In the genomic region with DNA sequence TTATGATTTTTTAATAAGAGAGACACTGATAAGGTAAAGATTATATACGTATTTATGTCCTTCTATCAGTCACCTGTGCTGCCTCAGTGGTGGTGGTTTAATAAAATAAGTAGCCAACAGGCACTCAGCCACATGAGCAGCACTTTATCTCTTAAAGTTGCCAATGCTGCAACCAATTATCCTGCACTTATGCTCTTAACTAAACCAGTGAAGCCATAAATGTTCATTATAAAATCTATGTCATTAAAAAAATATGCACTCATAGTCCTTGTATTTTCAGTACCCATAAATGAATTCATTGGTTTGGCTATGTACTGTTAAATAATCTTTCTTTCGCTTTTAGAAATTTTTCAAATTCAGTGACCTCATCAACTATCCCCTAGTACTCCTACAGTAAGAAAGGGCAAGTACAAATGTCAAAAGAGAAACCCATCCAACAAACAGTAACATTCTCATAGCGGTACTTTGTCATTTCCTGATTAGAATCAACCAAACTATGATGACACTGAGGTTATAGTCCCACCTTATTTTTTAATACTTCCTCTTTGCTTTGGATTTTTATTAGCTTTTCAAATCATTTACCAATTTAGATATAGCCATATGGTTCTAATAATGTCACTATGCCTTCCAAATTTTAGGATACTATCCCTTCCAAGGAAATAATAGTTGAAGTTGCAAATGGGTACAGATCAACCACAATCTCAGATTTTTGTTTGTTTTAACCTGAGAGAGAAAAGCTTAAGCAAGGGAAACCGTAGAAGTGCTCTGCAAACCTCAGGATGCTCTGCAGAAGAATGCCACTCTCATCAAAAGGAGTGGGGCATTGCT, we compare ENCODE assay signal across 11 cellular contexts.
DNase-seq lines count a peak whose midpoint lies in the region; ATAC-seq, FAIRE-seq and TF ChIP-seq lines count a peak whose summit lies in the region.
"Had no signal": no experiment of that assay in that cellular context is flagged by ENCODE, and none has a peak within 500 bp of the region (broad histone marks: within the 10 kb centered on the region; RNA-seq: fewer than 3 reads in every experiment).

No MANE protein-coding gene starts in this region.

- FAIRE-seq in GM12892 (lab: Jason Lieb, UNC), result peak; percentile 50

- peak; percentile 97 for ATAC-seq in GM19351 (IDR thresholded peaks at IDR 0.05; ENCODE audit: unreplicated experiment)
- peak; percentile 69 for ATAC-seq in HG03159 (IDR thresholded peaks at IDR 0.05; ENCODE audit: unreplicated experiment)

- TF ChIP-seq POLR2A in GM12892 (IDR thresholded peaks at IDR 0.05; ENCODE audit: low read depth, low read length) (no peak), tibial nerve (IDR thresholded peaks at IDR 0.05) (no peak)

- H3K36me3 ChIP-seq in effector memory CD4-positive, alpha-beta T cell (ENCODE audit: control insufficient read depth, insufficient read depth, low read length), result peaks cover 6% of the 10 kb centered on the region
- peaks cover 0 to 5% (median 0%) of the 10 kb centered on the region in 3 donors for H3K36me3 ChIP-seq in tibial nerve
- H3K36me3 ChIP-seq: neutrophil had no signal

- 54% methylated on average over 4 of the region's 4 CpGs for WGBS in tibial nerve, 2 donors

- no peak for TF ChIP-seq CTCF in tibial nerve (IDR thresholded peaks at IDR 0.05)

- peak overlapping the region; percentile 65 for H3K27ac ChIP-seq in effector memory CD4-positive, alpha-beta T cell (ENCODE audit: insufficient read depth, low read length, poor library complexity, severe bottlenecking)
- no peak overlapping the region for H3K27ac ChIP-seq in tibial nerve
- H3K27ac ChIP-seq: neutrophil had no signal

- no peak for TF ChIP-seq EP300 in tibial nerve (IDR thresholded peaks at IDR 0.05)

- no peaks in the 10 kb centered on the region for H3K27me3 ChIP-seq in effector memory CD4-positive, alpha-beta T cell (replicated peaks; ENCODE audit: control insufficient read depth, insufficient read depth, low read length, poor library complexity, severe bottlenecking)
- H3K27me3 ChIP-seq in tibial nerve, result no peaks in the 10 kb centered on the region
- H3K27me3 ChIP-seq: neutrophil had no signal

- H3K9me3 ChIP-seq in effector memory CD4-positive, alpha-beta T cell (ENCODE audit: control insufficient read depth, low read length), result no peaks in the 10 kb centered on the region
- H3K9me3 ChIP-seq in tibial nerve, result no peaks in the 10 kb centered on the region
- H3K9me3 ChIP-seq: neutrophil had no signal

- no peak for DNase-seq in GM12892 (ENCODE audit: insufficient read length)
- DNase-seq in effector memory CD4-positive, alpha-beta T cell, result no peak
- DNase-seq in MV-4-11 (lab: John Stamatoyannopoulos, UW), result no peak
- DNase-seq in NCI-H1694 (lab: John Stamatoyannopoulos, UW), result no peak
- DNase-seq in tibial nerve (ENCODE audit: low spot score in 2 of 2), result no peak
- DNase-seq in EL, result no peak
- DNase-seq: foreskin melanocyte, IMR-90 had no signal

- H3K4me1 ChIP-seq in effector memory CD4-positive, alpha-beta T cell (ENCODE audit: control insufficient read depth, insufficient read depth, low read length, poor library complexity, severe bottlenecking), result peaks cover 27% of the 10 kb centered on the region
- peaks cover 0 to 21% (median 7%) of the 10 kb centered on the region in 4 donors for H3K4me1 ChIP-seq in tibial nerve

- H3K4me3 ChIP-seq in effector memory CD4-positive, alpha-beta T cell (ENCODE audit: insufficient read depth, low read depth, low read length, poor library complexity, severe bottlenecking), result peak overlapping the region; percentile 8
- H3K4me3 ChIP-seq in tibial nerve, result no peak overlapping the region
